In genomic region chr2:68775272-68775847, GRCh38 we compare ENCODE assay signal across 12 cellular contexts. TPM values are rescaled to one million over a fixed set of nuclear protein-coding genes. Genes with fewer than 3 reads are reported as not detected.
DNase-seq lines count a peak whose midpoint lies in the region; ATAC-seq, FAIRE-seq and TF ChIP-seq lines count a peak whose summit lies in the region.
"Had no signal": no experiment of that assay in that cellular context is flagged by ENCODE, and none has a peak within 500 bp of the region (broad histone marks: within the 10 kb centered on the region; RNA-seq: fewer than 3 reads in every experiment).

No MANE protein-coding gene starts in this region.

- no peaks in the 10 kb centered on the region for H3K9me3 ChIP-seq in small intestine (ENCODE audit: control insufficient read depth, low read depth)

- no peak for TF ChIP-seq POLR2A in GM12891 (IDR thresholded peaks at IDR 0.05; ENCODE audit: low read depth, low read length)

- H3K4me3 ChIP-seq in fibroblast of mammary gland (ENCODE audit: control insufficient read depth, low read depth, low read length) (peak overlapping the region; percentile 27), small intestine (ENCODE audit: low read depth in 1 of 2, low read length in 2 of 2) (peak overlapping the region; percentile 44 to 50)

- FAIRE-seq in GM12891 (lab: Jason Lieb, UNC) (peak; percentile 72), small intestine (lab: Jason Lieb, UNC) (no peak)

- no peaks in the 10 kb centered on the region for H3K36me3 ChIP-seq in small intestine (ENCODE audit: control insufficient read depth in 2 of 2, insufficient read depth in 2 of 2, low read length in 2 of 2)

- ATAC-seq in T-cell (replicated peaks in 1 of 4) (no peak), HG02610 (IDR thresholded peaks at IDR 0.05; ENCODE audit: unreplicated experiment) (no peak)

- peaks cover 0 to 9% of the 10 kb centered on the region in 2 donors for H3K4me1 ChIP-seq in small intestine (ENCODE audit: control insufficient read depth in 2 of 2, insufficient read depth in 1 of 2, low read depth in 1 of 2, low read length in 1 of 2)

- peaks cover 55% of the 10 kb centered on the region for H3K36me3 Mint-ChIP-seq in T-cell

- POLR2A ChIA-PET in T-cell (lab: Charles Lee), result interaction anchor here in 1 of 2 donors (1.0 kb wide), 1 partner anchor 35 kb away, joined by 3 read pairs; no protein-coding TSS in a partner anchor

- no peak for DNase-seq in GM12891 (ENCODE audit: insufficient read length, low spot score)
- DNase-seq in T-cell, result no peak
- no peak for DNase-seq in fibroblast of mammary gland (ENCODE audit: low read depth)
- no peak for DNase-seq in small intestine
- DNase-seq in NOMO-1 treated with dmso at 0.1 percent for 144 hours (lab: John Stamatoyannopoulos, UW; ENCODE audit: unreplicated experiment), result no peak
- no peak for DNase-seq in cerebellar nuclear complex (lab: John Stamatoyannopoulos, UW)
- DNase-seq in RKO (ENCODE audit: low spot score), result no peak
- DNase-seq: DMS53, foreskin fibroblast, occipital lobe, SHP77 treated with DMSO at 0.1 percent for 48 hours had no signal

- peak overlapping the region; percentile 43 to 89 for H3K27ac ChIP-seq in small intestine (ENCODE audit: low read depth in 1 of 2, low read length in 1 of 2)

- H3K27me3 ChIP-seq in small intestine (ENCODE audit: control insufficient read depth in 2 of 2, insufficient read depth in 2 of 2, low read length in 2 of 2), result no peaks in the 10 kb centered on the region

- H3K27me3 Mint-ChIP-seq in T-cell, result no peaks in the 10 kb centered on the region

- CTCF ChIA-PET in T-cell (lab: Charles Lee), result interaction anchor here in 1 of 2 donors (1.5 to 5.6 kb wide), 5 partner anchors 10 to 133 kb away, joined by 3 to 44 read pairs (median 6); no protein-coding TSS in a partner anchor

- no peak for TF ChIP-seq CTCF in fibroblast of mammary gland (conservative IDR thresholded peaks at IDR 0.05; ENCODE audit: control insufficient read depth, insufficient read depth, low read depth, low read length)

- H3K9me3 Mint-ChIP-seq in T-cell, result no peaks in the 10 kb centered on the region

- H3K27ac Mint-ChIP-seq in T-cell, result peak overlapping the region; percentile 99

- H3K4me3 Mint-ChIP-seq in T-cell, result peak overlapping the region; percentile 78 to 83 (median 83)

- 67 to 82% (median 67%) methylated on average over 13 of the region's 13 CpGs for WGBS in small intestine, 3 donors

- H3K4me1 Mint-ChIP-seq in T-cell, result peaks cover 87 to 92% (median 91%) of the 10 kb centered on the region in 3 donors

TF ChIP-seq in GM12891, 5 proteins besides CTCF, POLR2A, EP300 and RAD21:
- TF ChIP-seq TAF1 (IDR thresholded peaks at IDR 0.05; ENCODE audit: low read depth, low read length) (no peak), POU2F2 (IDR thresholded peaks at IDR 0.05; ENCODE audit: low read depth, low read length) (no peak), SPI1 (IDR thresholded peaks at IDR 0.05; ENCODE audit: low read depth, low read length) (no peak), POLR2AphosphoS5 (IDR thresholded peaks at IDR 0.05; ENCODE audit: low read depth, low read length) (no peak), PAX5 (IDR thresholded peaks at IDR 0.05; ENCODE audit: insufficient read depth, low read length, severe bottlenecking) (no peak)

RNA-seq across cellular contexts. Expression of gene ARHGAP25, which starts 40.7 kb away (rescaled TPM):
- 3.8 TPM for polyA plus RNA-seq in GM12891 (2012; ENCODE audit: low read depth, missing spikeins)
- total RNA-seq in T-cell, result 100 to 1,000 TPM; 103 to 134 (median 123) TPM
- polyA plus RNA-seq in small intestine, result 1 to 10 TPM; 1.8 to 7.6 (median 3.6) TPM
